ENCODE assay signal across 19 cellular contexts in genomic region chr20:36315545-36316351, GRCh38. TPM values are rescaled to one million over a fixed set of nuclear protein-coding genes. Genes with fewer than 3 reads are reported as not detected.
DNase-seq lines count a peak whose midpoint lies in the region; ATAC-seq and TF ChIP-seq lines count a peak whose summit lies in the region.
"Had no signal": no experiment of that assay in that cellular context is flagged by ENCODE, and none has a peak within 500 bp of the region (broad histone marks: within the 10 kb centered on the region; RNA-seq: fewer than 3 reads in every experiment).

No MANE protein-coding gene starts in this region.

- H3K4me3 ChIP-seq in H7 (ENCODE audit: insufficient read depth, low read depth, low read length) (no peak overlapping the region), RWPE2 (ENCODE audit: severe bottlenecking) (no peak overlapping the region), lower lobe of right lung (no peak overlapping the region)
- H3K4me3 ChIP-seq: adrenal gland, dorsolateral prefrontal cortex, gastrocnemius medialis had no signal

- H3K9me3 Mint-ChIP-seq in Calu3 (ENCODE audit: low read depth, unreplicated experiment): no peaks in the 10 kb centered on the region

- H3K4me1 Mint-ChIP-seq in Calu3 (ENCODE audit: low read depth, unreplicated experiment): peaks cover 11% of the 10 kb centered on the region

- DNase-seq in Calu3 (peak; percentile 35), H7 (peak; percentile 58), RWPE2 (ENCODE audit: low spot score) (peak; percentile 82), lower lobe of right lung (peak; percentile 30), NCI-H345 (lab: John Stamatoyannopoulos, UW) (no peak)
- DNase-seq: AML-193; gastrocnemius medialis; kidney glomerular epithelial cell; NCI-H1436 treated with DMSO at 0.1 percent for 48 hours; NCI-H2227 treated with DMSO at 0.1 percent for 48 hours; occipital lobe; right cardiac atrium; stimulated activated CD4-positive, alpha-beta T cell treated with anti-CD3 and anti-CD28 coated beads, Interleukin-15, amount 100 ng/mL, for 24 hours had no signal

- no peaks in the 10 kb centered on the region for H3K9me3 ChIP-seq in RWPE2 (ENCODE audit: severe bottlenecking)
- no peaks in the 10 kb centered on the region for H3K9me3 ChIP-seq in lower lobe of right lung
- H3K9me3 ChIP-seq: adrenal gland, gastrocnemius medialis had no signal

- H3K27me3 ChIP-seq in H7 (ENCODE audit: control insufficient read depth, insufficient read depth, low read length): no peaks in the 10 kb centered on the region
- H3K27me3 ChIP-seq in RWPE2 (ENCODE audit: insufficient read depth, poor library complexity, severe bottlenecking): peaks cover 9% of the 10 kb centered on the region
- peaks cover 26% of the 10 kb centered on the region for H3K27me3 ChIP-seq in lower lobe of right lung (ENCODE audit: low read depth)
- H3K27me3 ChIP-seq: adrenal gland had no signal

- H3K4me3 Mint-ChIP-seq in Calu3 (ENCODE audit: low read depth, unreplicated experiment): no peak overlapping the region

- no peaks in the 10 kb centered on the region for H3K36me3 Mint-ChIP-seq in Calu3 (ENCODE audit: insufficient read depth, unreplicated experiment)

- ATAC-seq in RWPE2 (ENCODE audit: low read depth) (peak; percentile 47), lower lobe of right lung (no peak), HG03432 (IDR thresholded peaks at IDR 0.05; ENCODE audit: unreplicated experiment) (no peak), GM21825 (IDR thresholded peaks at IDR 0.05; ENCODE audit: unreplicated experiment) (no peak), GM18517 (IDR thresholded peaks at IDR 0.05; ENCODE audit: unreplicated experiment) (no peak)
- ATAC-seq: gastrocnemius medialis, HCT116 had no signal

- H3K27ac ChIP-seq in RWPE2 (ENCODE audit: poor library complexity, severe bottlenecking): no peak overlapping the region
- H3K27ac ChIP-seq in lower lobe of right lung: no peak overlapping the region
- H3K27ac ChIP-seq: adrenal gland, gastrocnemius medialis had no signal

- no TSS peak for BruUV-seq in Calu3 (replicated peaks; lab: Mats Ljungman, UMichigan)

- intact Hi-C loops in Calu3 (cut with micrococcal nuclease; ENCODE audit: unreplicated experiment): loop anchor here (10.0 kb wide), 1 partner anchor 59 kb away; no protein-coding TSS in a partner anchor
- intact Hi-C loops in lower lobe of right lung (cut with DNase I): no loop called here

- no peak for TF ChIP-seq CTCF in Calu3 (IDR thresholded peaks at IDR 0.05; ENCODE audit: unreplicated experiment)
- TF ChIP-seq CTCF in RWPE2 (IDR thresholded peaks at IDR 0.05; ENCODE audit: poor library complexity, severe bottlenecking): no peak
- no peak for TF ChIP-seq CTCF in lower lobe of right lung (IDR thresholded peaks at IDR 0.05)

- no peaks in the 10 kb centered on the region for H3K36me3 ChIP-seq in H7 (replicated peaks; ENCODE audit: control insufficient read depth, insufficient read depth, low read length)
- no peaks in the 10 kb centered on the region for H3K36me3 ChIP-seq in RWPE2 (ENCODE audit: low read depth)
- no peaks in the 10 kb centered on the region for H3K36me3 ChIP-seq in lower lobe of right lung
- H3K36me3 ChIP-seq: adrenal gland, gastrocnemius medialis had no signal

- H3K4me1 ChIP-seq in RWPE2 (ENCODE audit: insufficient read depth, poor library complexity, severe bottlenecking) (no peaks in the 10 kb centered on the region), lower lobe of right lung (no peaks in the 10 kb centered on the region)
- H3K4me1 ChIP-seq: adrenal gland, gastrocnemius medialis had no signal

- CTCF ChIA-PET in Calu3 (lab: Charles Lee): interaction anchor here (0.7 kb wide), 1 partner anchor 214 kb away, joined by 6 read pairs; no protein-coding TSS in a partner anchor

- peaks cover 84% of the 10 kb centered on the region for H3K27me3 Mint-ChIP-seq in Calu3 (ENCODE audit: unreplicated experiment)

- no peak overlapping the region for H3K27ac Mint-ChIP-seq in Calu3 (ENCODE audit: unreplicated experiment)

RNA-seq across cellular contexts. Expression of gene DLGAP4, which starts 9.6 kb away (rescaled TPM):
- total RNA-seq in Calu3 (2022) (66.4 and 74.7 TPM in 2 replicates), lower lobe of right lung (59.3 TPM)
- total RNA-seq in H7 (2014; rRNA removed; shearing (Covaris generic)): 60.5 and 62.8 TPM in 2 replicates
